ENCODE assay signal across 21 cellular contexts in genomic region chr4:4439782-4440181, GRCh38.
"Had no signal": no experiment of that assay in that cellular context is flagged by ENCODE, and none has a peak within 500 bp of the region (broad histone marks: within the 10 kb centered on the region; RNA-seq: fewer than 3 reads in every experiment).

No MANE protein-coding gene starts in this region.

- H3K27me3 Mint-ChIP-seq: activated CD4-positive, alpha-beta T cell treated with anti-CD3 and anti-CD28 coated beads, Interleukin-2, amount 10 ng/mL, durations not matched to agents 24 days and 14 days; effector memory CD8-positive, alpha-beta T cell; stimulated activated naive CD8-positive, alpha-beta T cell treated with anti-CD3 and anti-CD28 coated beads, Interleukin-15, amount 100 ng/mL, for 72 hours had no signal

- H3K27ac ChIP-seq: adrenal gland, esophagus squamous epithelium, gastroesophageal sphincter, pancreas, psoas muscle, tibial nerve, VCaP had no signal

- H3K27ac Mint-ChIP-seq: activated CD4-positive, alpha-beta T cell treated with anti-CD3 and anti-CD28 coated beads, Interleukin-2, amount 10 ng/mL, durations not matched to agents 24 days and 14 days; activated CD8-positive, alpha-beta T cell treated with anti-CD3 and anti-CD28 coated beads, Interleukin-2, amount 10 ng/mL, durations not matched to agents 7 days and 5 days; activated T-helper 1 cell treated with anti-CD3 and anti-CD28 coated beads, Interleukin-12 subunit alpha, Interleukin-12 subunit beta, Interleukin-2, Interleukin-4 antibody, amounts not matched to agents 30 ng/mL and 10 ng/mL and 1 ng/mL, durations not matched to agents 14 hours and 24 hours and 36 hours; effector memory CD8-positive, alpha-beta T cell; nephron progenitor cell; stimulated activated naive CD8-positive, alpha-beta T cell treated with anti-CD3 and anti-CD28 coated beads, Interleukin-15, amount 100 ng/mL, for 72 hours; T-helper 2 cell treated with Interferon-gamma antibody and Interleukin-4, amounts not matched to agents 5 μg/mL and 100 μg/mL, for 36 hours had no signal

- H3K27me3 ChIP-seq: adrenal gland, esophagus squamous epithelium, gastroesophageal sphincter, pancreas, tibial nerve had no signal

- DNase-seq: activated CD4-positive, alpha-beta T cell treated with anti-CD3 and anti-CD28 coated beads, Interleukin-2, amount 10 ng/mL, durations not matched to agents 24 days and 14 days; activated CD8-positive, alpha-beta T cell treated with anti-CD3 and anti-CD28 coated beads, Interleukin-2, amount 10 ng/mL, durations not matched to agents 7 days and 5 days; adrenal gland; central memory CD4-positive, alpha-beta T cell; effector memory CD8-positive, alpha-beta T cell; esophagus squamous epithelium; head of caudate nucleus; hypothalamus; nephron progenitor cell; pancreas; psoas muscle; right cardiac atrium; stimulated activated CD4-positive, alpha-beta T cell treated with anti-CD3 and anti-CD28 coated beads, Interleukin-12 subunit alpha, Interleukin-12 subunit beta, amount 100 ng/mL, for 4 hours; stimulated activated naive CD8-positive, alpha-beta T cell treated with anti-CD3 and anti-CD28 coated beads, Interleukin-15, amount 100 ng/mL, for 72 hours had no signal

- H3K9me3 Mint-ChIP-seq: activated CD4-positive, alpha-beta T cell treated with anti-CD3 and anti-CD28 coated beads, Interleukin-2, amount 10 ng/mL, durations not matched to agents 24 days and 14 days; activated naive CD4-positive, alpha-beta T cell treated with anti-CD3 and anti-CD28 coated beads, Interleukin-2, amount 50 U/mL, for 72 hours; activated T-helper 1 cell treated with anti-CD3 and anti-CD28 coated beads, Interleukin-12 subunit alpha, Interleukin-12 subunit beta, Interleukin-2, Interleukin-4 antibody, amounts not matched to agents 30 ng/mL and 10 ng/mL and 1 ng/mL, durations not matched to agents 14 hours and 24 hours and 36 hours; effector memory CD8-positive, alpha-beta T cell; nephron progenitor cell; stimulated activated naive CD8-positive, alpha-beta T cell treated with anti-CD3 and anti-CD28 coated beads, Interleukin-15, amount 100 ng/mL, for 72 hours; T-helper 2 cell treated with Interferon-gamma antibody and Interleukin-4, amounts not matched to agents 5 μg/mL and 100 μg/mL, for 36 hours had no signal

- H3K4me3 Mint-ChIP-seq: activated CD4-positive, alpha-beta T cell treated with anti-CD3 and anti-CD28 coated beads, Interleukin-2, amount 10 ng/mL, durations not matched to agents 24 days and 14 days; activated CD8-positive, alpha-beta T cell treated with anti-CD3 and anti-CD28 coated beads, Interleukin-2, amount 10 ng/mL, durations not matched to agents 7 days and 5 days; activated T-helper 1 cell treated with anti-CD3 and anti-CD28 coated beads, Interleukin-12 subunit alpha, Interleukin-12 subunit beta, Interleukin-2, Interleukin-4 antibody, amounts not matched to agents 30 ng/mL and 10 ng/mL and 1 ng/mL, durations not matched to agents 14 hours and 24 hours and 36 hours; effector memory CD8-positive, alpha-beta T cell; nephron progenitor cell; stimulated activated naive CD8-positive, alpha-beta T cell treated with anti-CD3 and anti-CD28 coated beads, Interleukin-15, amount 100 ng/mL, for 72 hours; T-helper 2 cell treated with Interferon-gamma antibody and Interleukin-4, amounts not matched to agents 5 μg/mL and 100 μg/mL, for 36 hours had no signal

- ATAC-seq: activated CD4-positive, CD25-positive, alpha-beta regulatory T cell treated with anti-CD3 and anti-CD28 coated beads, Interleukin-2, amount 50 U/mL, for 24 hours; activated CD8-positive, alpha-beta T cell treated with anti-CD3 and anti-CD28 coated beads, Interleukin-2, amount 10 ng/mL, durations not matched to agents 7 days and 5 days; activated naive CD4-positive, alpha-beta T cell treated with anti-CD3 and anti-CD28 coated beads, Interleukin-2, amount 50 U/mL, for 72 hours; effector memory CD8-positive, alpha-beta T cell; gastroesophageal sphincter; pancreas; psoas muscle; right cardiac atrium; stimulated activated naive CD8-positive, alpha-beta T cell treated with anti-CD3 and anti-CD28 coated beads, Interleukin-15, amount 100 ng/mL, for 72 hours had no signal

- H3K9me3 ChIP-seq: adrenal gland, esophagus squamous epithelium, gastroesophageal sphincter, pancreas, psoas muscle, tibial nerve had no signal

- H3K4me1 ChIP-seq: adrenal gland, esophagus squamous epithelium, gastroesophageal sphincter, pancreas had no signal

- H3K4me1 Mint-ChIP-seq: stimulated activated naive CD8-positive, alpha-beta T cell treated with anti-CD3 and anti-CD28 coated beads, Interleukin-15, amount 100 ng/mL, for 72 hours had no signal

- H3K4me3 ChIP-seq: adrenal gland, esophagus squamous epithelium, gastroesophageal sphincter, pancreas, psoas muscle, tibial nerve had no signal
